ENCODE assay signal across 13 cellular contexts in the genomic region with DNA sequence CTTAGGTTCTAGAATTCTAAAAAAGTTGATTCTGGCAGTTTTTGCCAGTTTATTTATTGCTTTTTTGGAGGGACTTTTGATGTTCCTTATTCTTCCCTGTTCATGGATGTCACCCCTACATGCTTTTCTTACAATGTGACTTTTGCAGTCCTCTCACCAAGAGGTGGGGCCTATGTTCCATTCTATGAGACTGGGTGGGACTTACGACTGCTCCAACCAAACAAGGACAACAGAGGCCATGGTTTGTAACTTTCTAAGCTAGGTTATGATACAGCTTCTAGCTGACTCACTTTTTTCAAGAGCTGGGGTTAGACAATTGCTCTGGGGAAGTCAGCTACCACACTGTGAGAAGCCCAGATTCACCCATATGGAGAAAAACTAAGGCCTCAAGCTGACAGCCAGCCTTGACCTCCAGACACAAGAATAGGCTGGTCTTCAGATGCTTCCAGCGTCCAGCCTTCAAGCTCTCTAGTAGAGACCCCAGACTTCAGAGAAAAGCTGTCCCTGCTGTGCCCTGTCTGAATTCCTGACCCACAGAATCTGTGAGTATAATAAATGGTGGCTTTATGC. TPM values are rescaled to one million over a fixed set of nuclear protein-coding genes. Genes with fewer than 3 reads are reported as not detected.
DNase-seq lines count a peak whose midpoint lies in the region; ATAC-seq and TF ChIP-seq lines count a peak whose summit lies in the region.
"Had no signal": no experiment of that assay in that cellular context is flagged by ENCODE, and none has a peak within 500 bp of the region (broad histone marks: within the 10 kb centered on the region; RNA-seq: fewer than 3 reads in every experiment).

No MANE protein-coding gene starts in this region.

- no peaks in the 10 kb centered on the region for H3K9me3 ChIP-seq in right cardiac atrium (ENCODE audit: control insufficient read depth, low read length)
- H3K9me3 ChIP-seq in gastroesophageal sphincter: no peaks in the 10 kb centered on the region
- H3K9me3 ChIP-seq: upper lobe of left lung had no signal

- peak; percentile 63 for ATAC-seq in activated CD4-positive, alpha-beta T cell treated with anti-CD3 and anti-CD28 coated beads for 36 hours
- peak; percentile 36 for ATAC-seq in activated CD8-positive, alpha-beta T cell treated with anti-CD3 and anti-CD28 coated beads, Interleukin-2, amount 10 ng/mL, durations not matched to agents 7 days and 5 days
- ATAC-seq in right cardiac atrium (peak; percentile 86 to 92), GM18520 (IDR thresholded peaks at IDR 0.05; ENCODE audit: unreplicated experiment) (no peak), gastroesophageal sphincter (no peak)

- no peaks in the 10 kb centered on the region for H3K9me3 Mint-ChIP-seq in activated CD4-positive, alpha-beta T cell treated with anti-CD3 and anti-CD28 coated beads for 36 hours (ENCODE audit: low read depth)
- H3K9me3 Mint-ChIP-seq in activated CD8-positive, alpha-beta T cell treated with anti-CD3 and anti-CD28 coated beads, Interleukin-2, amount 10 ng/mL, durations not matched to agents 7 days and 5 days (ENCODE audit: insufficient read depth): no peaks in the 10 kb centered on the region
- H3K9me3 Mint-ChIP-seq: dendritic cell treated with granulocyte-macrophage colony-stimulating factor and Interleukin-4, amounts not matched to agents 40 ng/mL and 50 ng/mL, for 4 days had no signal

- CTCF ChIA-PET in activated CD4-positive, alpha-beta T cell treated with anti-CD3 and anti-CD28 coated beads for 36 hours (lab: Charles Lee): interaction anchor here (0.6 to 3.7 kb wide), 3 partner anchors 10 to 268 kb away, joined by 3 to 13 read pairs (median 5); no protein-coding TSS in a partner anchor
- CTCF ChIA-PET in activated CD8-positive, alpha-beta T cell treated with anti-CD3 and anti-CD28 coated beads, Interleukin-2, amount 10 ng/mL, durations not matched to agents 7 days and 5 days (lab: Charles Lee): no interaction called here

- POLR2A ChIA-PET in activated CD4-positive, alpha-beta T cell treated with anti-CD3 and anti-CD28 coated beads for 36 hours (lab: Charles Lee): no interaction called here
- POLR2A ChIA-PET in activated CD8-positive, alpha-beta T cell treated with anti-CD3 and anti-CD28 coated beads, Interleukin-2, amount 10 ng/mL, durations not matched to agents 7 days and 5 days (lab: Charles Lee): no interaction called here

- DNase-seq in activated CD4-positive, alpha-beta T cell treated with anti-CD3 and anti-CD28 coated beads for 36 hours: no peak
- DNase-seq in activated CD4-positive, alpha-beta T cell treated with anti-CD3 and anti-CD28 coated beads, Interleukin-2, amount 50 U/mL, for 48 hours: no peak
- DNase-seq in activated CD8-positive, alpha-beta T cell treated with anti-CD3 and anti-CD28 coated beads, Interleukin-2, amount 10 ng/mL, durations not matched to agents 7 days and 5 days: no peak
- DNase-seq in right cardiac atrium (no peak), substantia nigra (lab: John Stamatoyannopoulos, UW) (peak in 13 of 49 donors; percentile 1 to 44 (median 7)), NAMALWA (ENCODE audit: low spot score) (no peak)
- DNase-seq: MM.1S; stimulated activated CD4-positive, alpha-beta T cell treated with anti-CD3 and anti-CD28 coated beads, Interleukin-2, amount 100 ng/mL, for 24 hours; upper lobe of left lung had no signal

- peak overlapping the region; percentile 39 for H3K27ac ChIP-seq in right cardiac atrium (ENCODE audit: low read length)
- peak overlapping the region; percentile 56 for H3K27ac ChIP-seq in substantia nigra (ENCODE audit: low read depth, low read length, poor library complexity, severe bottlenecking)
- H3K27ac ChIP-seq in gastroesophageal sphincter: no peak overlapping the region
- H3K27ac ChIP-seq: upper lobe of left lung had no signal

- H3K36me3 ChIP-seq in gastroesophageal sphincter: no peaks in the 10 kb centered on the region
- H3K36me3 ChIP-seq: upper lobe of left lung had no signal

- no peaks in the 10 kb centered on the region for H3K27me3 ChIP-seq in right cardiac atrium (ENCODE audit: control insufficient read depth, insufficient read depth)
- no peaks in the 10 kb centered on the region for H3K27me3 ChIP-seq in gastroesophageal sphincter
- H3K27me3 ChIP-seq: upper lobe of left lung had no signal

- H3K4me1 ChIP-seq in right cardiac atrium (ENCODE audit: control insufficient read depth, insufficient read depth, low read length) (peaks cover 2% of the 10 kb centered on the region), gastroesophageal sphincter (no peaks in the 10 kb centered on the region)
- H3K4me1 ChIP-seq: upper lobe of left lung had no signal

- no peak for TF ChIP-seq EP300 in gastroesophageal sphincter (IDR thresholded peaks at IDR 0.05)

- 54% methylated on average over 2 of the region's 2 CpGs for WGBS in right cardiac atrium
- WGBS in gastroesophageal sphincter (ENCODE audit: low coverage in 1 of 2), 2 donors: 50 to 100% methylated on average over 1 of the region's 2 CpGs

- intact Hi-C loops in activated CD4-positive, alpha-beta T cell treated with anti-CD3 and anti-CD28 coated beads for 36 hours (cut with DNase I, micrococcal nuclease): loop anchor here in 1 of 2 experiments (10.0 kb wide), 1 partner anchor 1175 kb away; no protein-coding TSS in a partner anchor
- intact Hi-C loops in right cardiac atrium (cut with DNase I): loop anchor here (10.0 kb wide), 4 partner anchors 265 to 795 kb away; no protein-coding TSS in a partner anchor

- peaks cover 15% of the 10 kb centered on the region for H3K36me3 Mint-ChIP-seq in activated CD4-positive, alpha-beta T cell treated with anti-CD3 and anti-CD28 coated beads for 36 hours (ENCODE audit: low read depth)
- H3K36me3 Mint-ChIP-seq in activated CD8-positive, alpha-beta T cell treated with anti-CD3 and anti-CD28 coated beads, Interleukin-2, amount 10 ng/mL, durations not matched to agents 7 days and 5 days (ENCODE audit: low read depth): peaks cover 15% of the 10 kb centered on the region

- no peak for TF ChIP-seq POLR2A in gastroesophageal sphincter (IDR thresholded peaks at IDR 0.05)

- H3K4me3 ChIP-seq in right cardiac atrium (ENCODE audit: low read length) (no peak overlapping the region), gastroesophageal sphincter (no peak overlapping the region)
- H3K4me3 ChIP-seq: upper lobe of left lung had no signal

- no peaks in the 10 kb centered on the region for H3K27me3 Mint-ChIP-seq in activated CD4-positive, alpha-beta T cell treated with anti-CD3 and anti-CD28 coated beads for 36 hours
- H3K27me3 Mint-ChIP-seq in activated CD8-positive, alpha-beta T cell treated with anti-CD3 and anti-CD28 coated beads, Interleukin-2, amount 10 ng/mL, durations not matched to agents 7 days and 5 days (ENCODE audit: low read depth): no peaks in the 10 kb centered on the region
- H3K27me3 Mint-ChIP-seq: B cell; dendritic cell treated with granulocyte-macrophage colony-stimulating factor and Interleukin-4, amounts not matched to agents 40 ng/mL and 50 ng/mL, for 4 days had no signal

- no peak for TF ChIP-seq CTCF in gastroesophageal sphincter (IDR thresholded peaks at IDR 0.05)

- H3K27ac Mint-ChIP-seq in activated CD4-positive, alpha-beta T cell treated with anti-CD3 and anti-CD28 coated beads for 36 hours: no peak overlapping the region
- no peak overlapping the region for H3K27ac Mint-ChIP-seq in activated CD8-positive, alpha-beta T cell treated with anti-CD3 and anti-CD28 coated beads, Interleukin-2, amount 10 ng/mL, durations not matched to agents 7 days and 5 days
- H3K27ac Mint-ChIP-seq: B cell; dendritic cell treated with granulocyte-macrophage colony-stimulating factor and Interleukin-4, amounts not matched to agents 40 ng/mL and 50 ng/mL, for 4 days had no signal

- no peaks in the 10 kb centered on the region for H3K4me1 Mint-ChIP-seq in activated CD4-positive, alpha-beta T cell treated with anti-CD3 and anti-CD28 coated beads for 36 hours
- H3K4me1 Mint-ChIP-seq in activated CD8-positive, alpha-beta T cell treated with anti-CD3 and anti-CD28 coated beads, Interleukin-2, amount 10 ng/mL, durations not matched to agents 7 days and 5 days (ENCODE audit: low read depth): no peaks in the 10 kb centered on the region

- no peak overlapping the region for H3K4me3 Mint-ChIP-seq in activated CD4-positive, alpha-beta T cell treated with anti-CD3 and anti-CD28 coated beads for 36 hours
- no peak overlapping the region for H3K4me3 Mint-ChIP-seq in activated CD8-positive, alpha-beta T cell treated with anti-CD3 and anti-CD28 coated beads, Interleukin-2, amount 10 ng/mL, durations not matched to agents 7 days and 5 days
- H3K4me3 Mint-ChIP-seq: B cell; dendritic cell treated with granulocyte-macrophage colony-stimulating factor and Interleukin-4, amounts not matched to agents 40 ng/mL and 50 ng/mL, for 4 days had no signal

RNA-seq across cellular contexts. Expression of gene ENOPH1, which starts 39.5 kb away (rescaled TPM):
- total RNA-seq in activated CD4-positive, alpha-beta T cell treated with anti-CD3 and anti-CD28 coated beads for 36 hours: 10 to 100 TPM; 60.1 to 81.8 TPM
- 10 to 100 TPM; 45.0 to 45.3 TPM for total RNA-seq in activated CD8-positive, alpha-beta T cell treated with anti-CD3 and anti-CD28 coated beads, Interleukin-2, amount 10 ng/mL, durations not matched to agents 7 days and 5 days
- 10 to 100 TPM; 15.1 to 16.5 (median 15.7) TPM for total RNA-seq in right cardiac atrium
- polyA plus RNA-seq in right cardiac atrium: 20.1 TPM
- 10 to 100 TPM; 19.8 to 32.4 (median 23.8) TPM for total RNA-seq in gastroesophageal sphincter

RNA-seq across cellular contexts. Expression of gene HNRNPDL, which starts 39.6 kb away (rescaled TPM):
- total RNA-seq in activated CD4-positive, alpha-beta T cell treated with anti-CD3 and anti-CD28 coated beads for 36 hours: 100 to 1,000 TPM; 308 to 345 TPM
- total RNA-seq in activated CD8-positive, alpha-beta T cell treated with anti-CD3 and anti-CD28 coated beads, Interleukin-2, amount 10 ng/mL, durations not matched to agents 7 days and 5 days: 100 to 1,000 TPM; 331 TPM
- total RNA-seq in right cardiac atrium (100 to 1,000 TPM in 3 of 4 donors, 10 to 100 TPM in 1; 89.5 to 185 (median 138) TPM), gastroesophageal sphincter (100 to 1,000 TPM; 140 to 226 (median 195) TPM)
- 181 TPM for polyA plus RNA-seq in right cardiac atrium

Comparison
In these comparisons a context has a peak if more than half of its experiments do, and no peak if none do; other contexts are left out.
1. ATAC-seq: peak in activated CD4-positive, alpha-beta T cell treated with anti-CD3 and anti-CD28 coated beads for 36 hours (single experiment), activated CD8-positive, alpha-beta T cell treated with anti-CD3 and anti-CD28 coated beads, Interleukin-2, amount 10 ng/mL, durations not matched to agents 7 days and 5 days (single experiment) and right cardiac atrium (2 of 2); none in GM18520 (single experiment) and gastroesophageal sphincter (single experiment).
2. H3K27ac ChIP-seq: peak in right cardiac atrium (single experiment) and substantia nigra (single experiment); none in gastroesophageal sphincter (0 of 4).